ENCODE assay signal across 20 cellular contexts in the genomic region with DNA sequence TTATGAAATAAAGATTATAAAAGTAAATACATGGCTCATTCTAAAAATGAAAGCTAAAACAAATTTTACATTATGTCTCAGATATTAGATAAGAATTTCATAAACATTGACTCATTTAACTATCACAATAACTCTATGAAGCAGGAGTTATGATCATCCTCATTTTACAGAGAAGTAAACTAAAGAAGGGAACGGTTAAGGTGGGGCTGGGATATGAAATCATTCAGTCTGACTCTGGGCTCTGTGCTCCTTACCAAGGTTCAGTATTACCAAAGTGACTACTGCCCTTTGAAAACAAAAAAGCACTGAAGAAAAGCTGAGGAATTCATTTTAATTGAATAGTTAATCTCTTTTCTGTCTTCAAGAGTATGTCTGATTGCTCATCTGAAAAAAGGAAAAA. TPM values are rescaled to one million over a fixed set of nuclear protein-coding genes. Genes with fewer than 3 reads are reported as not detected.
DNase-seq lines count a peak whose midpoint lies in the region; ATAC-seq and TF ChIP-seq lines count a peak whose summit lies in the region.
"Had no signal": no experiment of that assay in that cellular context is flagged by ENCODE, and none has a peak within 500 bp of the region (broad histone marks: within the 10 kb centered on the region; RNA-seq: fewer than 3 reads in every experiment).

No MANE protein-coding gene starts in this region.

- in situ Hi-C loops in Panc1 (cut with HindIII; ENCODE audit: low pct_unique_long_range_greater_than_20kb, low sequenced_read_pairs) = no loop called here

- BruUV-seq in Panc1 (replicated peaks; lab: Mats Ljungman, UMichigan) = no TSS peak

- H3K9me3 Mint-ChIP-seq in nephron = no peaks in the 10 kb centered on the region
- no peaks in the 10 kb centered on the region for H3K9me3 Mint-ChIP-seq in activated naive CD8-positive, alpha-beta T cell treated with anti-CD3 and anti-CD28 coated beads for 36 hours
- no peaks in the 10 kb centered on the region for H3K9me3 Mint-ChIP-seq in activated naive CD4-positive, alpha-beta T cell treated with anti-CD3 and anti-CD28 coated beads, Interleukin-2, amount 50 U/mL, for 72 hours
- H3K9me3 Mint-ChIP-seq: CD8-positive, alpha-beta T cell had no signal

- intact Hi-C loops in Panc1 (cut with micrococcal nuclease; ENCODE audit: unreplicated experiment) (no loop called here), colonic mucosa (cut with DNase I) (loop anchor here (10.0 kb wide), 1 partner anchor 73 kb away; the partner anchor contains the start of gene VIM), thyroid gland (cut with DNase I) (no loop called here), posterior vena cava (cut with DNase I) (no loop called here)

- WGBS in thyroid gland, 2 donors = 79 to 83% methylated on average over 1 of the region's 1 CpG

- no peak for DNase-seq in Panc1 (ENCODE audit: low read depth, low spot score)
- DNase-seq in colonic mucosa = no peak
- DNase-seq in thyroid gland = no peak
- no peak for DNase-seq in activated naive CD8-positive, alpha-beta T cell treated with anti-CD3 and anti-CD28 coated beads for 36 hours
- no peak for DNase-seq in activated naive CD4-positive, alpha-beta T cell treated with anti-CD3 and anti-CD28 coated beads, Interleukin-2, amount 50 U/mL, for 72 hours (ENCODE audit: low spot score in 2 of 2)
- no peak for DNase-seq in posterior vena cava (ENCODE audit: low spot score)
- DNase-seq: Calu3; CD8-positive, alpha-beta T cell; GOT3; KBM-7; MV-4-11; NCI-H1694 treated with DMSO at 0.1 percent for 48 hours; NCI-H510A treated with DMSO at 0.1 percent for 48 hours; NCI-H82; OCI-M1; SJCRH30 had no signal

- H3K4me3 ChIP-seq in Panc1 (ENCODE audit: low read depth in 2 of 2, low read length in 2 of 2) (no peak overlapping the region), colonic mucosa (no peak overlapping the region), thyroid gland (replicated peaks in 1 of 3) (no peak overlapping the region)
- H3K4me3 ChIP-seq: BLaER1 treated with 17β-estradiol and CSF1 and Interleukin-3, amounts not matched to agents 10 nM and 100 nM; SJCRH30 had no signal

- no peak for TF ChIP-seq POLR2A in thyroid gland (IDR thresholded peaks at IDR 0.05)

- H3K36me3 ChIP-seq in Panc1 (ENCODE audit: control insufficient read depth, insufficient read depth, low read length) (no peaks in the 10 kb centered on the region), colonic mucosa (no peaks in the 10 kb centered on the region), thyroid gland (no peaks in the 10 kb centered on the region)
- H3K36me3 ChIP-seq: SJCRH30 had no signal

- H3K27me3 ChIP-seq in Panc1 (ENCODE audit: control insufficient read depth, insufficient read depth, low read length) (no peaks in the 10 kb centered on the region), colonic mucosa (no peaks in the 10 kb centered on the region), thyroid gland (no peaks in the 10 kb centered on the region)
- H3K27me3 ChIP-seq: BLaER1 treated with 17β-estradiol and CSF1 and Interleukin-3, amounts not matched to agents 10 nM and 100 nM; SJCRH30 had no signal

- H3K4me1 ChIP-seq in Panc1 (ENCODE audit: control insufficient read depth, insufficient read depth, low read length) (no peaks in the 10 kb centered on the region), colonic mucosa (no peaks in the 10 kb centered on the region), thyroid gland (peaks cover 5 to 8% of the 10 kb centered on the region in 2 donors)
- H3K4me1 ChIP-seq: BLaER1 treated with 17β-estradiol and CSF1 and Interleukin-3, amounts not matched to agents 10 nM and 100 nM; SJCRH30 had no signal

- H3K9me3 ChIP-seq in Panc1 (ENCODE audit: control insufficient read depth, insufficient read depth, low read depth, low read length) = no peaks in the 10 kb centered on the region
- no peaks in the 10 kb centered on the region for H3K9me3 ChIP-seq in colonic mucosa
- no peaks in the 10 kb centered on the region for H3K9me3 ChIP-seq in thyroid gland
- H3K9me3 ChIP-seq: BLaER1 treated with 17β-estradiol and CSF1 and Interleukin-3, amounts not matched to agents 10 nM and 100 nM; SJCRH30 had no signal

- CTCF ChIA-PET in Panc1 (lab: Charles Lee) = no interaction called here

- H3K27ac Mint-ChIP-seq in nephron = peak overlapping the region; percentile 81 to 97 (median 91)
- no peak overlapping the region for H3K27ac Mint-ChIP-seq in activated naive CD8-positive, alpha-beta T cell treated with anti-CD3 and anti-CD28 coated beads for 36 hours
- H3K27ac Mint-ChIP-seq in activated naive CD4-positive, alpha-beta T cell treated with anti-CD3 and anti-CD28 coated beads, Interleukin-2, amount 50 U/mL, for 72 hours = no peak overlapping the region
- H3K27ac Mint-ChIP-seq: CD8-positive, alpha-beta T cell had no signal

- peaks cover 59% of the 10 kb centered on the region for H3K4me1 Mint-ChIP-seq in nephron
- no peaks in the 10 kb centered on the region for H3K4me1 Mint-ChIP-seq in activated naive CD8-positive, alpha-beta T cell treated with anti-CD3 and anti-CD28 coated beads for 36 hours

- H3K27ac ChIP-seq in Panc1 (ENCODE audit: low read length) = peak overlapping the region; percentile 8; the same call in 1 of the 2 replicates
- H3K27ac ChIP-seq in colonic mucosa = peak overlapping the region; percentile 15
- peak overlapping the region in 2 of 3 donors; percentile 17 to 54 for H3K27ac ChIP-seq in thyroid gland
- H3K27ac ChIP-seq: BLaER1 treated with 17β-estradiol and CSF1 and Interleukin-3, amounts not matched to agents 10 nM and 100 nM; SJCRH30 had no signal

- H3K9ac ChIP-seq in colonic mucosa (ENCODE audit: low read depth in 2 of 2, low read length in 2 of 2) = no peak overlapping the region
- H3K9ac ChIP-seq: BLaER1 treated with 17β-estradiol and CSF1 and Interleukin-3, amounts not matched to agents 10 nM and 100 nM had no signal

- no peaks in the 10 kb centered on the region for H3K36me3 Mint-ChIP-seq in nephron (ENCODE audit: low read depth)
- no peaks in the 10 kb centered on the region for H3K36me3 Mint-ChIP-seq in activated naive CD8-positive, alpha-beta T cell treated with anti-CD3 and anti-CD28 coated beads for 36 hours
- H3K36me3 Mint-ChIP-seq in activated naive CD4-positive, alpha-beta T cell treated with anti-CD3 and anti-CD28 coated beads, Interleukin-2, amount 50 U/mL, for 72 hours = no peaks in the 10 kb centered on the region

- H3K4me3 Mint-ChIP-seq in nephron = no peak overlapping the region
- H3K4me3 Mint-ChIP-seq in activated naive CD8-positive, alpha-beta T cell treated with anti-CD3 and anti-CD28 coated beads for 36 hours = no peak overlapping the region
- H3K4me3 Mint-ChIP-seq: CD8-positive, alpha-beta T cell had no signal

- no peak for ATAC-seq in Panc1
- no peak for ATAC-seq in HG03439 (IDR thresholded peaks at IDR 0.05; ENCODE audit: unreplicated experiment)
- ATAC-seq in activated naive CD4-positive, alpha-beta T cell treated with anti-CD3 and anti-CD28 coated beads, Interleukin-2, amount 50 U/mL, for 72 hours = no peak
- ATAC-seq: CD8-positive, alpha-beta T cell; HCT116 had no signal

- POLR2A ChIA-PET in Panc1 (lab: Charles Lee) = no interaction called here

- H3K27me3 Mint-ChIP-seq in nephron (ENCODE audit: low read depth) = no peaks in the 10 kb centered on the region
- H3K27me3 Mint-ChIP-seq in activated naive CD8-positive, alpha-beta T cell treated with anti-CD3 and anti-CD28 coated beads for 36 hours = no peaks in the 10 kb centered on the region

- TF ChIP-seq CTCF in Panc1 (IDR thresholded peaks at IDR 0.05) = no peak
- TF ChIP-seq CTCF in colonic mucosa (IDR thresholded peaks at IDR 0.05) = no peak
- TF ChIP-seq CTCF in nephron (IDR thresholded peaks at IDR 0.05; ENCODE audit: unreplicated experiment in 3 of 3) = no peak
- no peak for TF ChIP-seq CTCF in thyroid gland (IDR thresholded peaks at IDR 0.05)

RNA-seq across cellular contexts. Expression of gene CUBN, which starts 22.1 kb away (rescaled TPM):
- total RNA-seq in Panc1 (2021; ENCODE audit: unreplicated experiment) (1.3 TPM), colonic mucosa (under 1 TPM; 0.25 to 0.42 TPM), thyroid gland (10 to 100 TPM; 13.4 to 31.0 (median 19.7) TPM), posterior vena cava (1 to 10 TPM; 1.1 to 2.3 TPM)
- 1.5 TPM for polyA plus RNA-seq in Panc1 (2012; ENCODE audit: insufficient read length)
- total RNA-seq in activated naive CD8-positive, alpha-beta T cell treated with anti-CD3 and anti-CD28 coated beads for 36 hours = under 1 TPM; 0.30 to 0.76 TPM
- 1 to 10 TPM in 1 of 2 donors, under 1 TPM in 1; 0.32 to 1.1 TPM for total RNA-seq in activated naive CD4-positive, alpha-beta T cell treated with anti-CD3 and anti-CD28 coated beads, Interleukin-2, amount 50 U/mL, for 72 hours

RNA-seq across cellular contexts. Expression of gene TRDMT1, which starts 49.8 kb away (rescaled TPM):
- 7.6 TPM for total RNA-seq in Panc1 (2021; ENCODE audit: unreplicated experiment)
- polyA plus RNA-seq in Panc1 (2012; ENCODE audit: insufficient read length) = 2.4 TPM
- total RNA-seq in colonic mucosa = 1 to 10 TPM; 3.4 to 3.5 TPM
- total RNA-seq in thyroid gland = 10 to 100 TPM; 29.4 to 39.7 (median 31.7) TPM
- total RNA-seq in activated naive CD8-positive, alpha-beta T cell treated with anti-CD3 and anti-CD28 coated beads for 36 hours = 1 to 10 TPM; 9.5 to 9.6 TPM
- total RNA-seq in activated naive CD4-positive, alpha-beta T cell treated with anti-CD3 and anti-CD28 coated beads, Interleukin-2, amount 50 U/mL, for 72 hours = 1 to 10 TPM; 7.1 to 9.4 TPM
- 10 to 100 TPM in 1 of 2 donors, 1 to 10 TPM in 1; 9.5 to 11.0 TPM for total RNA-seq in posterior vena cava

Comparison
In these comparisons a context has a peak if more than half of its experiments do, and no peak if none do; other contexts are left out.
1. H3K27ac Mint-ChIP-seq: peak in nephron (3 of 3); none in activated naive CD8-positive, alpha-beta T cell treated with anti-CD3 and anti-CD28 coated beads for 36 hours (single experiment) and activated naive CD4-positive, alpha-beta T cell treated with anti-CD3 and anti-CD28 coated beads, Interleukin-2, amount 50 U/mL, for 72 hours (0 of 2).
2. Peak in every context shown above with its lines, with median percentiles within 50 percentile points of each other: H3K27ac ChIP-seq.